In genomic region chr22:37284126-37284806, GRCh38 we compare ENCODE assay signal across 12 cellular contexts. TPM values are rescaled to one million over a fixed set of nuclear protein-coding genes. Genes with fewer than 3 reads are reported as not detected.
A peak's percentile ranks its signal among the peaks of the same experiment; 100 is the strongest.
DNase-seq lines count a peak whose midpoint lies in the region; ATAC-seq, FAIRE-seq and TF ChIP-seq lines count a peak whose summit lies in the region.
"Had no signal": no experiment of that assay in that cellular context is flagged by ENCODE, and none has a peak within 500 bp of the region (broad histone marks: within the 10 kb centered on the region; RNA-seq: fewer than 3 reads in every experiment).

No MANE protein-coding gene starts in this region.

- H3K4me3 ChIP-seq in DOHH2 (ENCODE audit: low read length) (peak overlapping the region; percentile 84), Loucy (ENCODE audit: low read length, poor library complexity, severe bottlenecking) (peak overlapping the region; percentile 84), osteoblast (ENCODE audit: insufficient read depth, low read length) (no peak overlapping the region)
- peak overlapping the region; percentile 86 for H3K4me3 ChIP-seq in effector memory CD4-positive, alpha-beta T cell (ENCODE audit: insufficient read depth, low read depth, low read length, poor library complexity, severe bottlenecking)

- H3K9me3 ChIP-seq in DOHH2 (ENCODE audit: control insufficient read depth, insufficient read depth, low read length) (no peaks in the 10 kb centered on the region), Loucy (ENCODE audit: insufficient read depth, low read depth, low read length) (no peaks in the 10 kb centered on the region), osteoblast (ENCODE audit: low read depth, low read length) (no peaks in the 10 kb centered on the region)
- no peaks in the 10 kb centered on the region for H3K9me3 ChIP-seq in effector memory CD4-positive, alpha-beta T cell (ENCODE audit: control insufficient read depth, low read length)

- H3K27me3 ChIP-seq in DOHH2 (ENCODE audit: control insufficient read depth, low read length) = no peaks in the 10 kb centered on the region
- no peaks in the 10 kb centered on the region for H3K27me3 ChIP-seq in Loucy (ENCODE audit: insufficient read depth, low read length, poor library complexity, severe bottlenecking)
- H3K27me3 ChIP-seq in effector memory CD4-positive, alpha-beta T cell (replicated peaks; ENCODE audit: control insufficient read depth, insufficient read depth, low read length, poor library complexity, severe bottlenecking) = no peaks in the 10 kb centered on the region
- peaks cover 6% of the 10 kb centered on the region for H3K27me3 ChIP-seq in osteoblast (ENCODE audit: insufficient read depth, low read length)

- H3K79me2 ChIP-seq in DOHH2 (ENCODE audit: control insufficient read depth, low read length) (peaks cover 63% of the 10 kb centered on the region), Loucy (ENCODE audit: insufficient read depth, low read length) (peaks cover 63% of the 10 kb centered on the region), osteoblast (ENCODE audit: insufficient read depth, low read length) (no peaks in the 10 kb centered on the region)

- H4K20me1 ChIP-seq in DOHH2 (ENCODE audit: control insufficient read depth, insufficient read depth, low read depth, low read length) = no peaks in the 10 kb centered on the region
- peaks cover 6% of the 10 kb centered on the region for H4K20me1 ChIP-seq in Loucy (ENCODE audit: insufficient read depth, low read length, poor library complexity, severe bottlenecking)
- no peaks in the 10 kb centered on the region for H4K20me1 ChIP-seq in osteoblast (ENCODE audit: insufficient read depth, low read length)

- TF ChIP-seq CTCF in DOHH2 (IDR thresholded peaks at IDR 0.05; ENCODE audit: low read depth, low read length, poor library complexity, severe bottlenecking) (no peak), Loucy (conservative IDR thresholded peaks at IDR 0.05; ENCODE audit: low read length) (no peak), osteoblast (IDR thresholded peaks at IDR 0.05; ENCODE audit: extremely low read depth, low read depth, low read length) (no peak)

- no peaks in the 10 kb centered on the region for H3K9me2 ChIP-seq in DOHH2 (replicated peaks; ENCODE audit: control insufficient read depth, low read length)
- no peaks in the 10 kb centered on the region for H3K9me2 ChIP-seq in Loucy (replicated peaks; ENCODE audit: low read depth, low read length)

- no peak for FAIRE-seq in HTR-8/SVneo (lab: Jason Lieb, UNC)

- peak overlapping the region; percentile 89 for H3K9ac ChIP-seq in Loucy (ENCODE audit: low read depth, low read length, poor library complexity, severe bottlenecking)

- no peak for DNase-seq in effector memory CD4-positive, alpha-beta T cell
- DNase-seq in osteoblast (ENCODE audit: insufficient read length, low spot score, missing footprints) = peak; percentile 70
- no peak for DNase-seq in HPDE6-E6E7 (ENCODE audit: extremely low spot score)
- no peak for DNase-seq in HTR-8/SVneo (ENCODE audit: insufficient read length, low spot score)
- DNase-seq: EL, NCI-H1436, SHP77 treated with DMSO at 0.1 percent for 48 hours had no signal

- H3K36me3 ChIP-seq in DOHH2 (ENCODE audit: control insufficient read depth, low read length) = peaks cover 47% of the 10 kb centered on the region
- H3K36me3 ChIP-seq in Loucy (ENCODE audit: insufficient read depth, low read length) = no peaks in the 10 kb centered on the region; the same call in 1 of the 2 replicates
- H3K36me3 ChIP-seq in effector memory CD4-positive, alpha-beta T cell (ENCODE audit: control insufficient read depth, insufficient read depth, low read length) = peaks cover 7% of the 10 kb centered on the region
- no peaks in the 10 kb centered on the region for H3K36me3 ChIP-seq in osteoblast (ENCODE audit: insufficient read depth, low read length)

- ATAC-seq in HG03280 (IDR thresholded peaks at IDR 0.05; ENCODE audit: unreplicated experiment) (no peak), HG03378 (IDR thresholded peaks at IDR 0.05; ENCODE audit: unreplicated experiment) (no peak)

- H3F3A ChIP-seq in DOHH2 (ENCODE audit: control insufficient read depth, insufficient read depth) (peaks cover 36% of the 10 kb centered on the region), Loucy (ENCODE audit: low read depth) (no peaks in the 10 kb centered on the region)

- peak overlapping the region; percentile 98 for H3K27ac ChIP-seq in DOHH2 (ENCODE audit: low read depth, low read length)
- peak overlapping the region; percentile 87 for H3K27ac ChIP-seq in effector memory CD4-positive, alpha-beta T cell (ENCODE audit: insufficient read depth, low read length, poor library complexity, severe bottlenecking)
- H3K27ac ChIP-seq in osteoblast (ENCODE audit: low read depth, low read length) = no peak overlapping the region

- H2AFZ ChIP-seq in Loucy (ENCODE audit: low read length) (no peak overlapping the region), osteoblast (ENCODE audit: low read length) (no peak overlapping the region)

- H3K4me1 ChIP-seq in DOHH2 (ENCODE audit: control insufficient read depth, low read length) (peaks cover 82% of the 10 kb centered on the region), Loucy (ENCODE audit: insufficient read depth, low read length, poor library complexity, severe bottlenecking) (peaks cover 67% of the 10 kb centered on the region), osteoblast (ENCODE audit: insufficient read depth, low read length) (no peaks in the 10 kb centered on the region)
- peaks cover 32% of the 10 kb centered on the region for H3K4me1 ChIP-seq in effector memory CD4-positive, alpha-beta T cell (ENCODE audit: control insufficient read depth, insufficient read depth, low read length, poor library complexity, severe bottlenecking)

- H3K4me2 ChIP-seq in DOHH2 (ENCODE audit: low read length) (peak overlapping the region; percentile 100), Loucy (ENCODE audit: low read depth, low read length, poor library complexity, severe bottlenecking) (peak overlapping the region; percentile 98), osteoblast (ENCODE audit: insufficient read depth, low read length) (no peak overlapping the region)

RNA-seq across cellular contexts. Expression of gene CYTH4, which starts 2.0 kb away (rescaled TPM):
- total RNA-seq in osteoblast = 0.59 and 0.72 TPM in 2 replicates
- total RNA-seq: kidney epithelial cell had no signal

RNA-seq across cellular contexts. Expression of gene RAC2, which starts 40.2 kb away (rescaled TPM):
- total RNA-seq in osteoblast = 13.6 and 14.5 TPM in 2 replicates
